In genomic region chr19:13100871-13101589, GRCh38 we compare ENCODE assay signal across 1 cellular context.
A peak's percentile ranks its signal among the peaks of the same experiment; 100 is the strongest.
TF ChIP-seq lines count a peak whose summit lies in the region.

No MANE protein-coding gene starts in this region.

TF ChIP-seq in K562, 482 proteins besides CTCF, POLR2A, EP300 and RAD21 (continued from another document and continues in another):
- no peak for TF ChIP-seq ELK3 (CRISPR knock-in tag; IDR thresholded peaks at IDR 0.05)
- TF ChIP-seq ZNF785 (CRISPR knock-in tag; IDR thresholded peaks at IDR 0.05) = no peak
- TF ChIP-seq ZBTB26 (CRISPR knock-in tag; IDR thresholded peaks at IDR 0.05) = no peak
- TF ChIP-seq GATAD2B (IDR thresholded peaks at IDR 0.05; ENCODE audit: borderline replicate concordance) = no peak
- TF ChIP-seq ZNF140 (CRISPR knock-in tag; IDR thresholded peaks at IDR 0.05) = no peak
- TF ChIP-seq NFIC (IDR thresholded peaks at IDR 0.05) = peak; percentile 70; the same call in 1 of the 2 replicates
- TF ChIP-seq ZNF23 (CRISPR knock-in tag; IDR thresholded peaks at IDR 0.05) = no peak
- no peak for TF ChIP-seq NFATC3 (IDR thresholded peaks at IDR 0.05)
- TF ChIP-seq REST (CRISPR knock-in tag; IDR thresholded peaks at IDR 0.05; ENCODE audit: low read depth) = no peak
- TF ChIP-seq ZNF347 (CRISPR knock-in tag; IDR thresholded peaks at IDR 0.05; ENCODE audit: low read depth) = no peak
- no peak for TF ChIP-seq SIX5 (IDR thresholded peaks at IDR 0.05; ENCODE audit: borderline replicate concordance in 1 of 2, insufficient read depth in 1 of 2, low read depth in 1 of 2, low read length in 2 of 2)
- TF ChIP-seq E2F5 (CRISPR knock-in tag; IDR thresholded peaks at IDR 0.05) = no peak
- TF ChIP-seq KLF1 (tag; IDR thresholded peaks at IDR 0.05) = no peak
- no peak for TF ChIP-seq RFX7 (CRISPR knock-in tag; IDR thresholded peaks at IDR 0.05)
- TF ChIP-seq FOS (IDR thresholded peaks at IDR 0.05; ENCODE audit: extremely low read depth, insufficient read length) = no peak
- TF ChIP-seq TFAP4 (CRISPR knock-in tag; IDR thresholded peaks at IDR 0.05; ENCODE audit: borderline replicate concordance) = no peak
- TF ChIP-seq HNRNPUL1 (IDR thresholded peaks at IDR 0.05; ENCODE audit: low read length) = no peak
- no peak for TF ChIP-seq NFRKB (IDR thresholded peaks at IDR 0.05; ENCODE audit: low read depth)
- no peak for TF ChIP-seq PKNOX1 (IDR thresholded peaks at IDR 0.05)
- no peak for TF ChIP-seq PTTG1 (tag; IDR thresholded peaks at IDR 0.05; ENCODE audit: low read depth)
- TF ChIP-seq ZFP91 (CRISPR knock-in tag; IDR thresholded peaks at IDR 0.05) = no peak
- TF ChIP-seq CCAR2 (IDR thresholded peaks at IDR 0.05; ENCODE audit: low read depth, low read length) = no peak
- peak; percentile 72; the same call in 1 of the 2 replicates for TF ChIP-seq POLR2G (IDR thresholded peaks at IDR 0.05; ENCODE audit: low read depth, low read length)
- no peak for TF ChIP-seq RAD51 (IDR thresholded peaks at IDR 0.05; ENCODE audit: borderline replicate concordance, low read depth)
- no peak for TF ChIP-seq XRCC3 (IDR thresholded peaks at IDR 0.05)
- TF ChIP-seq RNF2 (IDR thresholded peaks at IDR 0.05) = 0 out of 2 replicates have a peak, but pooled peaks have one; percentile 24
- TF ChIP-seq YY1 (IDR thresholded peaks at IDR 0.05; ENCODE audit: borderline replicate concordance in 1 of 3, control insufficient read depth in 1 of 3, extremely low read depth in 1 of 3, insufficient read depth in 3 of 3, insufficient read length in 1 of 3, insufficient replicate concordance in 2 of 3, low read depth in 1 of 3, low read length in 2 of 3) = peak in 1 of 3 experiments; percentile 11
- TF ChIP-seq SUPT5H (IDR thresholded peaks at IDR 0.05) = 0 out of 2 replicates have a peak, but pooled peaks have one; percentile 35
- no peak for TF ChIP-seq ETV5 (CRISPR knock-in tag; IDR thresholded peaks at IDR 0.05; ENCODE audit: low read depth)
- no peak for TF ChIP-seq TEAD4 (IDR thresholded peaks at IDR 0.05; ENCODE audit: low read length)
- TF ChIP-seq TEAD4 (CRISPR knock-in tag; IDR thresholded peaks at IDR 0.05; ENCODE audit: borderline replicate concordance) = no peak
- no peak for TF ChIP-seq ZMIZ1 (IDR thresholded peaks at IDR 0.05; ENCODE audit: low read depth in 2 of 2, low read length in 2 of 2)
- no peak for TF ChIP-seq BCL6 (CRISPR knock-in tag; IDR thresholded peaks at IDR 0.05)
- no peak for TF ChIP-seq ATF1 (CRISPR knock-in tag; IDR thresholded peaks at IDR 0.05)
- no peak for TF ChIP-seq ATF1 (tag; IDR thresholded peaks at IDR 0.05)
- TF ChIP-seq PTRF (tag; IDR thresholded peaks at IDR 0.05) = no peak
- TF ChIP-seq RBM39 (optimal IDR thresholded peaks at IDR 0.05; ENCODE audit: low read depth, low read length) = no peak
- no peak for TF ChIP-seq NUFIP1 (IDR thresholded peaks at IDR 0.05; ENCODE audit: partially characterized antibody)
- no peak for TF ChIP-seq HCFC1 (IDR thresholded peaks at IDR 0.05; ENCODE audit: low read depth, low read length)
- TF ChIP-seq ZBTB7A (IDR thresholded peaks at IDR 0.05; ENCODE audit: borderline replicate concordance, control insufficient read depth, low read depth, low read length) = peak; percentile 93
- no peak for TF ChIP-seq ELF1 (tag; IDR thresholded peaks at IDR 0.05)
- TF ChIP-seq SREBF2 (CRISPR knock-in tag; IDR thresholded peaks at IDR 0.05) = no peak
- no peak for TF ChIP-seq CBX5 (IDR thresholded peaks at IDR 0.05; ENCODE audit: borderline replicate concordance, low read depth)
- TF ChIP-seq ZNF143 (CRISPR knock-in tag; IDR thresholded peaks at IDR 0.05) = no peak
- no peak for TF ChIP-seq DEAF1 (CRISPR knock-in tag; IDR thresholded peaks at IDR 0.05)
- TF ChIP-seq MEIS2 (IDR thresholded peaks at IDR 0.05; ENCODE audit: partially characterized antibody) = no peak
- TF ChIP-seq PRPF4 (IDR thresholded peaks at IDR 0.05; ENCODE audit: insufficient read depth, low read depth, low read length, poor library complexity, severe bottlenecking) = no peak
- no peak for TF ChIP-seq MYBL2 (IDR thresholded peaks at IDR 0.05; ENCODE audit: low read depth)
- TF ChIP-seq MYBL2 (CRISPR knock-in tag; IDR thresholded peaks at IDR 0.05; ENCODE audit: borderline replicate concordance) = no peak
- TF ChIP-seq CTCFL (IDR thresholded peaks at IDR 0.05; ENCODE audit: borderline replicate concordance, insufficient read depth, low read depth, low read length, poor library complexity, severe bottlenecking) = peak; percentile 84
- TF ChIP-seq PHB2 (IDR thresholded peaks at IDR 0.05; ENCODE audit: low read depth) = no peak
- TF ChIP-seq ELF2 (CRISPR knock-in tag; IDR thresholded peaks at IDR 0.05) = peak; percentile 56; the same call in 1 of the 2 replicates
- no peak for TF ChIP-seq FOXJ3 (CRISPR knock-in tag; IDR thresholded peaks at IDR 0.05)
- no peak for TF ChIP-seq CC2D1A (IDR thresholded peaks at IDR 0.05)
- TF ChIP-seq GATAD2A (IDR thresholded peaks at IDR 0.05) = no peak; the same call in 1 of the 2 replicates
